16 cellular contexts compared by ENCODE assay signal in the genomic region with DNA sequence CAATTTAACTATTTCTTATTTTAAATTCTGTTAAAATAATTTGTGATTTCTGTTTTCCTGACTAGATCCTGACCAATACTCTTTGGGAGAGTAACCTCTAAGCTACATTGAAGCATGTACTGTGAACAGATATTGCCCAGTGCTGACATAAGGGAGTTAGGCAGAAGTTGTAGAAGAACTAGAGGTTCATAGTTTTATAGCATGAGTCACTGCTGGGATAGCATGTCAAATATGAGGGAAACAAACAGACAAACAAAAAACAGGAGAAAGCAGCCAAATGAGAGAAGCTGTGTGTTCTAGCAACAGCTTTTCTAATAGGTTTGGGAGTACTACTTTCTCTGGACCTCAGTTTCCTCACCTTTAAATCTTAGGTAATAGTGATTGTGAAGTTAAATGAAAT.
DNase-seq lines count a peak whose midpoint lies in the region; ATAC-seq and TF ChIP-seq lines count a peak whose summit lies in the region.
"Had no signal": no experiment of that assay in that cellular context is flagged by ENCODE, and none has a peak within 500 bp of the region (broad histone marks: within the 10 kb centered on the region; RNA-seq: fewer than 3 reads in every experiment).

No MANE protein-coding gene starts in this region.

- no peak for TF ChIP-seq EP300 in stomach (IDR thresholded peaks at IDR 0.05)

- peak; percentile 48 for DNase-seq in EL
- no peak for DNase-seq in RWPE2 (ENCODE audit: low spot score)
- DNase-seq in fibroblast of pulmonary artery (ENCODE audit: low read depth), result peak; percentile 51
- DNase-seq in stomach, result no peak
- DNase-seq in stimulated activated CD4-positive, alpha-beta T cell treated with anti-CD3 and anti-CD28 coated beads, Interleukin-2, amount 100 ng/mL, for 48 hours, result no peak
- DNase-seq in T-helper 17 cell, result no peak
- DNase-seq: activated CD8-positive, alpha-beta T cell treated with anti-CD3 and anti-CD28 coated beads for 36 hours; CD4-positive, alpha-beta memory T cell; cortex of kidney; KBM-7; NCI-H1417 treated with DMSO at 0.1 percent for 48 hours; NCI-H2227 treated with DMSO at 0.1 percent for 48 hours; small intestine had no signal

- H3K4me3 Mint-ChIP-seq in T-helper 17 cell, result no peak overlapping the region
- H3K4me3 Mint-ChIP-seq: activated CD8-positive, alpha-beta T cell treated with anti-CD3 and anti-CD28 coated beads for 36 hours; CD4-positive, alpha-beta memory T cell; stimulated activated naive CD8-positive, alpha-beta T cell treated with anti-CD3 and anti-CD28 coated beads, Interleukin-15, Interleukin-2, amounts not matched to agents 100 ng/mL and 50 ng/mL, for 24 hours had no signal

- H3K27ac Mint-ChIP-seq in T-helper 17 cell, result no peak overlapping the region
- H3K27ac Mint-ChIP-seq: activated CD8-positive, alpha-beta T cell treated with anti-CD3 and anti-CD28 coated beads for 36 hours; CD4-positive, alpha-beta memory T cell; stimulated activated naive CD8-positive, alpha-beta T cell treated with anti-CD3 and anti-CD28 coated beads, Interleukin-15, Interleukin-2, amounts not matched to agents 100 ng/mL and 50 ng/mL, for 24 hours had no signal

- intact Hi-C loops in stomach (cut with DNase I; ENCODE audit: low total_unique reads), result no loop called here

- peaks cover 2% of the 10 kb centered on the region for H3K9me3 ChIP-seq in RWPE2 (ENCODE audit: severe bottlenecking)
- no peaks in the 10 kb centered on the region for H3K9me3 ChIP-seq in stomach
- no peaks in the 10 kb centered on the region for H3K9me3 ChIP-seq in T-helper 17 cell (ENCODE audit: control insufficient read depth, low read length, poor library complexity, severe bottlenecking)

- H3K27me3 ChIP-seq in RWPE2 (ENCODE audit: insufficient read depth, poor library complexity, severe bottlenecking) (no peaks in the 10 kb centered on the region), stomach (no peaks in the 10 kb centered on the region)

- peaks cover 20% of the 10 kb centered on the region for H3K4me1 Mint-ChIP-seq in T-helper 17 cell

- no peak for TF ChIP-seq CTCF in RWPE2 (IDR thresholded peaks at IDR 0.05; ENCODE audit: poor library complexity, severe bottlenecking)
- TF ChIP-seq CTCF in fibroblast of pulmonary artery (IDR thresholded peaks at IDR 0.05; ENCODE audit: low read length, missing control alignments), result no peak
- TF ChIP-seq CTCF in stomach (IDR thresholded peaks at IDR 0.05), result no peak

- ATAC-seq in RWPE2 (ENCODE audit: low read depth) (no peak), GM18858 (IDR thresholded peaks at IDR 0.05; ENCODE audit: unreplicated experiment) (no peak), T-helper 17 cell (no peak)
- ATAC-seq: activated CD8-positive, alpha-beta T cell treated with anti-CD3 and anti-CD28 coated beads for 36 hours had no signal

- H3K27me3 Mint-ChIP-seq in T-helper 17 cell, result no peaks in the 10 kb centered on the region
- H3K27me3 Mint-ChIP-seq: activated CD8-positive, alpha-beta T cell treated with anti-CD3 and anti-CD28 coated beads for 36 hours; CD4-positive, alpha-beta memory T cell; stimulated activated naive CD8-positive, alpha-beta T cell treated with anti-CD3 and anti-CD28 coated beads, Interleukin-15, Interleukin-2, amounts not matched to agents 100 ng/mL and 50 ng/mL, for 24 hours had no signal

- H3K36me3 Mint-ChIP-seq in T-helper 17 cell (ENCODE audit: low read depth), result peaks cover 2% of the 10 kb centered on the region
- H3K36me3 Mint-ChIP-seq: CD4-positive, alpha-beta memory T cell had no signal

- H3K4me3 ChIP-seq in RWPE2 (ENCODE audit: severe bottlenecking) (no peak overlapping the region), fibroblast of pulmonary artery (replicated peaks; ENCODE audit: low read depth, low read length) (no peak overlapping the region), stomach (no peak overlapping the region)
- H3K4me3 ChIP-seq: SK-N-MC had no signal

- H3K27ac ChIP-seq in RWPE2 (ENCODE audit: poor library complexity, severe bottlenecking) (peak overlapping the region; percentile 25), stomach (peak overlapping the region in 3 of 5 donors; percentile 8 to 77 (median 16))
- H3K27ac ChIP-seq: SK-N-MC had no signal

- H3K4me1 ChIP-seq in RWPE2 (ENCODE audit: insufficient read depth, poor library complexity, severe bottlenecking) (peaks cover 62% of the 10 kb centered on the region), stomach (peaks cover 27 to 84% (median 55%) of the 10 kb centered on the region in 4 donors)

- no peaks in the 10 kb centered on the region for H3K36me3 ChIP-seq in RWPE2 (ENCODE audit: low read depth)
- no peaks in the 10 kb centered on the region for H3K36me3 ChIP-seq in stomach

- TF ChIP-seq POLR2A in stomach (IDR thresholded peaks at IDR 0.05), result no peak

Comparison
In these comparisons a context has a peak if more than half of its experiments do, and no peak if none do; other contexts are left out.
1. DNase-seq: peak in EL (single experiment) and fibroblast of pulmonary artery (single experiment); none in RWPE2 (single experiment), stomach (single experiment), stimulated activated CD4-positive, alpha-beta T cell treated with anti-CD3 and anti-CD28 coated beads, Interleukin-2, amount 100 ng/mL, for 48 hours (0 of 2) and T-helper 17 cell (0 of 3).